In the genomic region with DNA sequence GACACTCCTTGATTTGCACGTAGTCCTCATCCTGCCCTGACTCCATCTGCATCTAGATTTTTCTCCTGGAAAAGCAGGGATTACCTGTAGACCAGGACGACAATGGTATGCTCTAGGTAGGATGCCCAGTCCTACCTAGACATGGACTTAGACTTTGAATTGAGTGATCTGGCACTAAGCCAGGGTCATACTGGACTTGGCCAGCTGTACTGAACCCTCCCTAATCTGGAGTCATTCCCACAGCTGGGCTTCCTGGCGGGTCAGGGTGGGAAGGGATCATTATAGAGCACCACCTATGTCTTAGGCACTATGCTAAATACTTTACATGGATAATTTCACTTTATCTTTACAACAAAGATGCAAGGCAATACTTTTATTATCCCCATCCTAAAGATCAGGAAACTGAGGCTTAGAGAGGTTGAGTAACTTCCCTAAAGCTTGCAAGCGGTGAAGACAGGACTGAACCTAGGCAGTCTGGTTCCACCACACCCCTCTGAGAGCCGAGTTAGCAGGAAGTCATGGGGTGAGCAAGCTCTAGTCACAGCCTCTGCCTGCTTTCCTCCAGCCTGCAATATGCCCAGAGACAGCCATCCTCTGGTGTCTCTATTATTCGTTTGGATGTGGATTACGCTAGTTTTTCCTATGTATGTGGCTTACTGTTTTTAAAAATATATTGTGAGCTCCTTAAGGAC, we compare ENCODE assay signal across 15 cellular contexts.
A peak's percentile ranks its signal among the peaks of the same experiment; 100 is the strongest.
DNase-seq lines count a peak whose midpoint lies in the region; ATAC-seq and TF ChIP-seq lines count a peak whose summit lies in the region.
"Had no signal": no experiment of that assay in that cellular context is flagged by ENCODE, and none has a peak within 500 bp of the region (broad histone marks: within the 10 kb centered on the region; RNA-seq: fewer than 3 reads in every experiment).

No MANE protein-coding gene starts in this region.

- H3K4me1 ChIP-seq in PC-3 (ENCODE audit: insufficient read depth, low read length) (no peaks in the 10 kb centered on the region), upper lobe of right lung (peaks cover 3% of the 10 kb centered on the region)
- H3K4me1 ChIP-seq: adrenal gland had no signal

- H3K79me2 ChIP-seq in PC-3 (ENCODE audit: low read length) = no peaks in the 10 kb centered on the region

- H3K36me3 Mint-ChIP-seq in WTC11 = no peaks in the 10 kb centered on the region

- POLR2A ChIA-PET in PC-3 (lab: Charles Lee; ENCODE audit: unreplicated experiment) = no interaction called here
- POLR2A ChIA-PET in WTC11 (lab: Charles Lee) = interaction anchor here (0.6 kb wide), 1 partner anchor 190 kb away, joined by 5 read pairs; no protein-coding TSS in a partner anchor

- no peaks in the 10 kb centered on the region for H3K9me3 Mint-ChIP-seq in WTC11
- H3K9me3 Mint-ChIP-seq: dendritic cell treated with granulocyte-macrophage colony-stimulating factor and Interleukin-4, amounts not matched to agents 40 ng/mL and 50 ng/mL, for 4 days had no signal

- H3K27me3 ChIP-seq in PC-3 (ENCODE audit: low read length) = no peaks in the 10 kb centered on the region
- H3K27me3 ChIP-seq in upper lobe of right lung = no peaks in the 10 kb centered on the region
- H3K27me3 ChIP-seq: adrenal gland had no signal

- H3K4me3 ChIP-seq in PC-3 (ENCODE audit: low read length) (no peak overlapping the region), upper lobe of right lung (no peak overlapping the region)
- H3K4me3 ChIP-seq: adrenal gland had no signal

- H3K4me1 Mint-ChIP-seq in WTC11 = peaks cover 29% of the 10 kb centered on the region

- intact Hi-C loops in Right ventricle myocardium superior (cut with DNase I) (no loop called here), cardiac septum (cut with DNase I) (no loop called here), PC-3 (cut with micrococcal nuclease) (no loop called here), upper lobe of right lung (cut with DNase I) (no loop called here)

- no peaks in the 10 kb centered on the region for H4K20me1 ChIP-seq in PC-3 (ENCODE audit: low read length)

- TF ChIP-seq CTCF in PC-3 (conservative IDR thresholded peaks at IDR 0.05; ENCODE audit: low read depth, low read length) = no peak
- TF ChIP-seq CTCF in upper lobe of right lung (IDR thresholded peaks at IDR 0.05) = no peak
- TF ChIP-seq CTCF in WTC11 (IDR thresholded peaks at IDR 0.05) = no peak

- H3K27me3 Mint-ChIP-seq in WTC11 (ENCODE audit: low read depth) = no peaks in the 10 kb centered on the region
- H3K27me3 Mint-ChIP-seq: dendritic cell treated with granulocyte-macrophage colony-stimulating factor and Interleukin-4, amounts not matched to agents 40 ng/mL and 50 ng/mL, for 4 days had no signal

- DNase-seq in Right ventricle myocardium superior = no peak
- DNase-seq in cardiac septum (ENCODE audit: low spot score) = no peak
- DNase-seq in PC-3 = no peak
- DNase-seq in upper lobe of right lung = no peak
- DNase-seq in WTC11 (ENCODE audit: low spot score) = no peak
- DNase-seq: foreskin melanocyte; H7; NCI-H187 treated with DMSO at 0.1 percent for 48 hours; NK-92 treated with Interleukin-12 subunit alpha and Interleukin-12 subunit beta, amount 100 ng/mL, for 24 hours had no signal

- CTCF ChIA-PET in PC-3 (lab: Charles Lee) = no interaction called here
- CTCF ChIA-PET in WTC11 (lab: Charles Lee) = no interaction called here

- no peak overlapping the region for H3K4me2 ChIP-seq in PC-3 (ENCODE audit: low read length)

- H3K9ac ChIP-seq in PC-3 (ENCODE audit: low read length) = no peak overlapping the region

- H3K36me3 ChIP-seq in PC-3 (ENCODE audit: low read depth, low read length) (no peaks in the 10 kb centered on the region), upper lobe of right lung (no peaks in the 10 kb centered on the region)
- H3K36me3 ChIP-seq: adrenal gland had no signal

- H3K27ac ChIP-seq in PC-3 (ENCODE audit: low read length) = no peak overlapping the region
- no peak overlapping the region for H3K27ac ChIP-seq in upper lobe of right lung
- H3K27ac ChIP-seq: adrenal gland had no signal

- ATAC-seq in Right ventricle myocardium superior (ENCODE audit: poor library complexity) (peak; percentile 50), PC-3 (peak; percentile 78), esophagus mucosa (peak; percentile 98), upper lobe of right lung (peak; percentile 89), GM18502 (IDR thresholded peaks at IDR 0.05; ENCODE audit: poor library complexity, unreplicated experiment) (no peak), WTC11 (no peak), GM18511 (IDR thresholded peaks at IDR 0.05; ENCODE audit: unreplicated experiment) (no peak)

- no TSS peak for BruUV-seq in PC-3 (replicated peaks; lab: Mats Ljungman, UMichigan)

- H3K9me3 ChIP-seq in PC-3 (ENCODE audit: low read length) (no peaks in the 10 kb centered on the region), upper lobe of right lung (no peaks in the 10 kb centered on the region)
- H3K9me3 ChIP-seq: adrenal gland had no signal

- no peak overlapping the region for H3K4me3 Mint-ChIP-seq in WTC11
- H3K4me3 Mint-ChIP-seq: dendritic cell treated with granulocyte-macrophage colony-stimulating factor and Interleukin-4, amounts not matched to agents 40 ng/mL and 50 ng/mL, for 4 days; neural crest cell had no signal

- no peaks in the 10 kb centered on the region for H3F3A ChIP-seq in PC-3 (ENCODE audit: low read length, unreplicated experiment)

- no peaks in the 10 kb centered on the region for H3K9me2 ChIP-seq in PC-3 (replicated peaks; ENCODE audit: low read length)

- no peak overlapping the region; the same call in 1 of the 2 replicates for H3K27ac Mint-ChIP-seq in WTC11
- H3K27ac Mint-ChIP-seq: dendritic cell treated with granulocyte-macrophage colony-stimulating factor and Interleukin-4, amounts not matched to agents 40 ng/mL and 50 ng/mL, for 4 days had no signal

- H2AFZ ChIP-seq in PC-3 (ENCODE audit: low read length) = no peak overlapping the region

TF ChIP-seq in WTC11, 78 proteins besides CTCF, POLR2A, EP300 and RAD21:
- no peak for TF ChIP-seq SOX15 (CRISPR knock-in tag; IDR thresholded peaks at IDR 0.05)
- TF ChIP-seq ZNF121 (CRISPR knock-in tag; IDR thresholded peaks at IDR 0.05) = no peak
- no peak for TF ChIP-seq PRRX2 (CRISPR knock-in tag; IDR thresholded peaks at IDR 0.05)

Comparison
In these comparisons a context has a peak if more than half of its experiments do, and no peak if none do; other contexts are left out.
1. ATAC-seq: peak in Right ventricle myocardium superior (single experiment), PC-3 (single experiment), esophagus mucosa (single experiment) and upper lobe of right lung (single experiment); none in GM18502 (single experiment), WTC11 (single experiment) and GM18511 (single experiment).